8 cellular contexts compared by ENCODE assay signal in the genomic region with DNA sequence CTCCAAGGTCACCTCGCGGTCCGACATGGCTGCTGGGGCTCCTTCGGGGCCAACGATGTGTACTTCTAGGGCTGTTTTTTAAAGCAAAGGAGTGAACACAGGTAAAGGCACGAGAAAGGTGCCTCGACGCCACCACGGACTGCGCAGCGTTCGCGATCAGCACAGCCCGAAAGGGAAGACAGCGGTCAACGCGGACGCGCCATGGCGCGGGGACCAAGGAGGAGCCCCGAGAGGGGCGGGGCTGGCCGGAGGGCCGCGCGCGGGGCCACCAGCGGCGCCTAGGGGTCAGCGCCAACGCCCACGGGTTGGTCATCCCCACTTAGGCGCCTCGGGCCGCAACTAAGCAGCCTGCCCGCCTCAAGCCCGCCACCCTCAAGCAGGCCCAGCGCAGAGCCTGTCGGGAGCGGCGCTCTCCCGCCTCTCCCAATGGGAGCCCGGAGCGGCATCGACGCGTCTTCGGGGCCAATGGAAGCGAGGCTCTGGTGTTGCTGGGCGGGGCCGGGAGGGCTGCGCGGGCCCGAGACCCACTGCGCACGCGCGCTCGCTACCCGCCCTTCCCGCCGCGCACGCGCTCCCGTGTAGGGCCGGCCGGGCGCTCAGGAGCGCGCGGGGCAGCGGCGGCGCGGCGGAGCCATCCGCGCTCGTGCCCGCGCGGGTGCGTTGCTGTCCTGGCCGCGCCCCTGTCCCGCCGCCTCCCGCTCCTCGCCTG.
DNase-seq lines count a peak whose midpoint lies in the region; ATAC-seq and FAIRE-seq lines count a peak whose summit lies in the region.

TSS of gene DIP2A (plus strand) at position 577 of the 709 bp plus-strand sequence. CDS start 241 bp downstream, outside the sequence.

- no peaks in the 10 kb centered on the region for H3K27me3 ChIP-seq in effector memory CD4-positive, alpha-beta T cell (replicated peaks; ENCODE audit: control insufficient read depth, insufficient read depth, low read length, poor library complexity, severe bottlenecking)

- DNase-seq in COR-L47 (lab: John Stamatoyannopoulos, UW) (peak; percentile 92), HTR-8/SVneo (ENCODE audit: insufficient read length, low spot score) (peak; percentile 99), NOMO-1 treated with DMSO at 0.1 percent for 48 hours (lab: John Stamatoyannopoulos, UW; ENCODE audit: unreplicated experiment) (peak; percentile 95), medulla oblongata (ENCODE audit: extremely low spot score) (peak; percentile 98)
- peak; percentile 87 to 89 for DNase-seq in activated CD8-positive, alpha-beta memory T cell treated with anti-CD3 and anti-CD28 coated beads for 4 hours (ENCODE audit: low read depth in 2 of 2)
- peak; percentile 90 to 91 (median 90) for DNase-seq in effector memory CD4-positive, alpha-beta T cell
- DNase-seq in stimulated activated CD4-positive, alpha-beta T cell treated with anti-CD3 and anti-CD28 coated beads, TNF-alpha, amount 100 ng/mL, for 48 hours (ENCODE audit: low read depth in 3 of 3) = peak; percentile 87 to 89 (median 88)

- H3K27ac ChIP-seq in effector memory CD4-positive, alpha-beta T cell (ENCODE audit: insufficient read depth, low read length, poor library complexity, severe bottlenecking) = peak within 1 kb of the TSS; percentile 90

- peak within 1 kb of the TSS; percentile 89 for H3K4me3 ChIP-seq in effector memory CD4-positive, alpha-beta T cell (ENCODE audit: insufficient read depth, low read depth, low read length, poor library complexity, severe bottlenecking)

- peaks cover 17% of the 10 kb centered on the region for H3K4me1 ChIP-seq in effector memory CD4-positive, alpha-beta T cell (ENCODE audit: control insufficient read depth, insufficient read depth, low read length, poor library complexity, severe bottlenecking)

- FAIRE-seq in HTR-8/SVneo (lab: Jason Lieb, UNC) = peak; percentile 95

- ATAC-seq in GM21381 (IDR thresholded peaks at IDR 0.05; ENCODE audit: unreplicated experiment) = peak; percentile 90

- H3K36me3 ChIP-seq in effector memory CD4-positive, alpha-beta T cell (ENCODE audit: control insufficient read depth, insufficient read depth, low read length) = peaks cover 4% of the 10 kb centered on the region

- no peaks in the 10 kb centered on the region for H3K9me3 ChIP-seq in effector memory CD4-positive, alpha-beta T cell (ENCODE audit: control insufficient read depth, low read length)

Comparison
In these comparisons a context has a peak if more than half of its experiments do, and no peak if none do; other contexts are left out.
1. Peak in every context shown above with its lines: DNase-seq, ATAC-seq, H3K4me3 ChIP-seq and H3K27ac ChIP-seq.